ENCODE assay signal across 22 cellular contexts in genomic region chr3:49972656-49973055, GRCh38. TPM values are rescaled to one million over a fixed set of nuclear protein-coding genes. Genes with fewer than 3 reads are reported as not detected.
A peak's percentile ranks its signal among the peaks of the same experiment; 100 is the strongest.
DNase-seq lines count a peak whose midpoint lies in the region; ATAC-seq and TF ChIP-seq lines count a peak whose summit lies in the region.
"Had no signal": no experiment of that assay in that cellular context is flagged by ENCODE, and none has a peak within 500 bp of the region (broad histone marks: within the 10 kb centered on the region; RNA-seq: fewer than 3 reads in every experiment).

No MANE protein-coding gene starts in this region.

- H3K9ac ChIP-seq in IMR-90 (ENCODE audit: low read depth, low read length): no peak overlapping the region

- no peak overlapping the region for H3K4me3 ChIP-seq in IMR-90 (ENCODE audit: insufficient read depth, low read depth, low read length)
- H3K4me3 ChIP-seq in right lobe of liver: no peak overlapping the region
- H3K4me3 ChIP-seq: K562, MG63, SJSA1 had no signal

- CTCF ChIA-PET in IMR-90 (lab: Yijun Ruan, JAX): no interaction called here

- peaks cover 46% of the 10 kb centered on the region for H3K4me1 Mint-ChIP-seq in chondrocyte (ENCODE audit: low read depth)

- no peak for TF ChIP-seq RAD21 in IMR-90 (IDR thresholded peaks at IDR 0.05; ENCODE audit: low read length)

- H3K4me3 Mint-ChIP-seq in chondrocyte (ENCODE audit: unreplicated experiment): no peak overlapping the region
- H3K4me3 Mint-ChIP-seq: CD8-positive, alpha-beta memory T cell had no signal

- dilution Hi-C loops in IMR-90 (cut with HindIII; ENCODE audit: low sequenced_read_pairs, unreplicated experiment): no loop called here

- H3K23ac ChIP-seq in IMR-90 (ENCODE audit: low read depth, low read length): no peak overlapping the region

- H4K5ac ChIP-seq in IMR-90 (ENCODE audit: low read depth, low read length): no peak overlapping the region

- H3K27ac ChIP-seq in IMR-90 (ENCODE audit: insufficient read depth, low read length): peak overlapping the region; percentile 90
- peak overlapping the region in 1 of 3 donors; percentile 15 for H3K27ac ChIP-seq in right lobe of liver
- H3K27ac ChIP-seq: C4-2B, SJSA1 had no signal

- 95% methylated on average over 7 of the region's 10 CpGs; no CpG with 5 or more reads in 1 of the 2 experiments for WGBS in IMR-90 (ENCODE audit: extremely low coverage in 2 of 2, insufficient read length in 1 of 2), 2 experiments
- 64% methylated on average over 10 of the region's 10 CpGs for WGBS in right lobe of liver (ENCODE audit: insufficient coverage, low coverage, low lambda C conversion rate, missing lambda C conversion rate)

- H2BK15ac ChIP-seq in IMR-90 (ENCODE audit: low read depth, low read length): no peak overlapping the region

- peaks cover 13% of the 10 kb centered on the region for H3K9me1 ChIP-seq in IMR-90 (ENCODE audit: insufficient read depth, low read length)

- peaks cover 9% of the 10 kb centered on the region for H3K36me3 ChIP-seq in IMR-90 (ENCODE audit: control insufficient read depth, insufficient read depth, low read length)
- H3K36me3 ChIP-seq in right lobe of liver: peaks cover 5 to 14% (median 6%) of the 10 kb centered on the region in 4 donors

- H3K27me3 ChIP-seq in IMR-90 (ENCODE audit: control insufficient read depth, insufficient read depth, low read length) (no peaks in the 10 kb centered on the region), right lobe of liver (no peaks in the 10 kb centered on the region)
- H3K27me3 ChIP-seq: MG63, SJSA1 had no signal

- ATAC-seq in IMR-90 (ENCODE audit: low read depth): peak; percentile 33
- ATAC-seq in right lobe of liver: peak; percentile 83 to 90 (median 88)
- no peak for ATAC-seq in GM19351 (IDR thresholded peaks at IDR 0.05; ENCODE audit: unreplicated experiment)
- no peak for ATAC-seq in GM18519 (IDR thresholded peaks at IDR 0.05; ENCODE audit: low FRiP score, unreplicated experiment)
- ATAC-seq: K562, Right ventricle myocardium inferior had no signal

- H3K9me3 ChIP-seq in IMR-90 (ENCODE audit: control insufficient read depth, insufficient read depth, low read length): no peaks in the 10 kb centered on the region
- no peaks in the 10 kb centered on the region for H3K9me3 ChIP-seq in right lobe of liver
- H3K9me3 ChIP-seq: MG63, SJSA1 had no signal

- H3K18ac ChIP-seq in IMR-90 (ENCODE audit: low read depth, low read length): no peak overlapping the region; the same call in 1 of the 2 replicates

- TF ChIP-seq CTCF in IMR-90 (conservative IDR thresholded peaks at IDR 0.05; ENCODE audit: low read depth, low read length) (no peak), chondrocyte (IDR thresholded peaks at IDR 0.05) (no peak), right lobe of liver (IDR thresholded peaks at IDR 0.05) (no peak)

- H4K91ac ChIP-seq in IMR-90 (ENCODE audit: insufficient read depth, low read depth, low read length): no peak overlapping the region

- DNase-seq in IMR-90 (no peak), chondrocyte (ENCODE audit: low spot score) (no peak), right lobe of liver (no peak), T1000 (lab: John Stamatoyannopoulos, UW) (no peak)
- no peak for DNase-seq in activated CD8-positive, alpha-beta memory T cell treated with anti-CD3 and anti-CD28 coated beads for 24 hours
- DNase-seq: AML-193; Calu3; CD8-positive, alpha-beta memory T cell; GDM1; H7; MG63; NCI-H1417 treated with DMSO at 0.1 percent for 48 hours; NCI-H187; NCI-H446 treated with DMSO at 0.1 percent for 48 hours; NCI-H526 treated with DMSO at 0.1 percent for 48 hours; OCI-M1 had no signal

- POLR2A ChIA-PET in IMR-90 (lab: Charles Lee; ENCODE audit: unreplicated experiment): interaction anchor here (0.6 kb wide), 2 partner anchors 106 to 116 kb away, joined by 4 read pairs; partner anchors contain the start of gene RBM5

- 0 out of 2 replicates have a peak overlapping the region, but pooled peaks have one; percentile 26 for H3K14ac ChIP-seq in IMR-90 (replicated peaks; ENCODE audit: low read depth, low read length)

- 0 out of 2 replicates have a peak overlapping the region, but pooled peaks have one; percentile 52 for H3K4ac ChIP-seq in IMR-90 (ENCODE audit: low read depth, low read length)

- no peak overlapping the region for H2AK9ac ChIP-seq in IMR-90 (replicated peaks; ENCODE audit: low read depth, low read length, poor library complexity)

- H3K36me3 Mint-ChIP-seq in chondrocyte (ENCODE audit: low read depth): peaks cover 5% of the 10 kb centered on the region

- H3K27me3 Mint-ChIP-seq in chondrocyte (ENCODE audit: low read depth): no peaks in the 10 kb centered on the region
- H3K27me3 Mint-ChIP-seq: CD8-positive, alpha-beta memory T cell had no signal

- H3K27ac Mint-ChIP-seq in chondrocyte (ENCODE audit: unreplicated experiment): peak overlapping the region; percentile 84

- H4K8ac ChIP-seq in IMR-90 (ENCODE audit: low read depth in 2 of 2, low read length in 2 of 2): peak overlapping the region in 1 of 2 experiments; percentile 26; a peak in 1 of 4 replicates

- no peak overlapping the region for H3K4me2 ChIP-seq in IMR-90 (ENCODE audit: low read depth, low read length)

- H2AK5ac ChIP-seq in IMR-90 (ENCODE audit: low read depth, low read length): 0 out of 2 replicates have a peak overlapping the region, but pooled peaks have one; percentile 66

- H3K9me3 Mint-ChIP-seq in chondrocyte (ENCODE audit: low read depth): no peaks in the 10 kb centered on the region
- H3K9me3 Mint-ChIP-seq: CD8-positive, alpha-beta memory T cell had no signal

- in situ Hi-C loops in IMR-90 (cut with MboI; ENCODE audit: low sequenced_read_pairs): no loop called here

- no peak overlapping the region for H2BK20ac ChIP-seq in IMR-90 (ENCODE audit: low read depth, low read length)

- H2BK120ac ChIP-seq in IMR-90 (ENCODE audit: low read depth, low read length): no peak overlapping the region

- peaks cover 4% of the 10 kb centered on the region for H4K20me1 ChIP-seq in IMR-90 (ENCODE audit: insufficient read depth, low read length)

- no TSS peak for BruUV-seq in IMR-90 (replicated peaks; lab: Mats Ljungman, UMichigan)

- no peak overlapping the region for H3K56ac ChIP-seq in IMR-90 (ENCODE audit: extremely low read depth, insufficient read depth, low read length)

- peak overlapping the region; percentile 92 for H2BK5ac ChIP-seq in IMR-90 (ENCODE audit: low read depth, low read length, poor library complexity, severe bottlenecking)

- intact Hi-C loops in IMR-90 (cut with micrococcal nuclease) (no loop called here), right lobe of liver (cut with DNase I) (no loop called here)

- H3K4me1 ChIP-seq in IMR-90 (ENCODE audit: control insufficient read depth, insufficient read depth, low read length) (peaks cover 21% of the 10 kb centered on the region), right lobe of liver (peaks cover 0 to 13% (median 6%) of the 10 kb centered on the region in 4 donors)

- TF ChIP-seq POLR2A in IMR-90 (IDR thresholded peaks at IDR 0.05; ENCODE audit: low read depth, low read length): no peak
- no peak for TF ChIP-seq POLR2A in right lobe of liver (IDR thresholded peaks at IDR 0.05)

- H3K79me1 ChIP-seq in IMR-90 (ENCODE audit: low read depth in 1 of 2, low read length in 2 of 2): peaks cover 13 to 43% of the 10 kb centered on the region in 2 experiments

- no peak overlapping the region for H2AFZ ChIP-seq in IMR-90 (replicated peaks; ENCODE audit: low read length, poor library complexity)

TF ChIP-seq in IMR-90, 13 proteins besides CTCF, POLR2A, EP300 and RAD21:
- peak; percentile 36 for TF ChIP-seq CEBPB (IDR thresholded peaks at IDR 0.05; ENCODE audit: low read depth, low read length)
- TF ChIP-seq MAZ (IDR thresholded peaks at IDR 0.05; ENCODE audit: borderline replicate concordance, low read depth, low read length): no peak
- TF ChIP-seq SMC3 (IDR thresholded peaks at IDR 0.05; ENCODE audit: low read depth, low read length): no peak

RNA-seq across cellular contexts. Expression of gene RBM6, which starts 32.7 kb away (rescaled TPM):
- total RNA-seq in IMR-90 (2012; rRNA removed) (38.5 and 40.8 TPM in 2 replicates), chondrocyte (57.1 to 70.7 TPM (median 61.0 TPM) in 3 replicates), right lobe of liver (10 to 100 TPM; 25.9 to 46.4 (median 32.9) TPM)
- polyA plus RNA-seq in IMR-90 (2012; rRNA removed): 51.1 and 64.6 TPM in 2 replicates
- polyA plus RNA-seq in IMR-90 (2012; cell fraction: cytosol; rRNA removed): 9.1 and 24.1 TPM in 2 replicates
- 37.5 and 273 TPM in 2 replicates for polyA plus RNA-seq in IMR-90 (2012; cell fraction: nucleus; rRNA removed; ENCODE audit: low replicate concordance)

RNA-seq across cellular contexts. Expression of gene MON1A, which starts 43.0 kb away (rescaled TPM):
- 6.9 and 8.2 TPM in 2 replicates for total RNA-seq in IMR-90 (2012; rRNA removed)
- 13.5 and 18.1 TPM in 2 replicates for polyA plus RNA-seq in IMR-90 (2012; rRNA removed)
- polyA plus RNA-seq in IMR-90 (2012; cell fraction: cytosol; rRNA removed): 10.1 and 19.6 TPM in 2 replicates
- polyA plus RNA-seq in IMR-90 (2012; cell fraction: nucleus; rRNA removed; ENCODE audit: low replicate concordance): 11.1 and 25.3 TPM in 2 replicates
- 9.6 to 13.6 TPM (median 11.0 TPM) in 3 replicates for total RNA-seq in chondrocyte
- total RNA-seq in right lobe of liver: 10 to 100 TPM in 2 of 6 experiments, 1 to 10 TPM in 4; 5.4 to 14.2 (median 7.5) TPM

Comparison
In these comparisons a context has a peak if more than half of its experiments do, and no peak if none do; other contexts are left out.
1. ATAC-seq: peak in IMR-90 (single experiment) and right lobe of liver (4 of 4); none in GM19351 (single experiment) and GM18519 (single experiment).